ENCODE assay signal across 1 cellular context in the genomic region with DNA sequence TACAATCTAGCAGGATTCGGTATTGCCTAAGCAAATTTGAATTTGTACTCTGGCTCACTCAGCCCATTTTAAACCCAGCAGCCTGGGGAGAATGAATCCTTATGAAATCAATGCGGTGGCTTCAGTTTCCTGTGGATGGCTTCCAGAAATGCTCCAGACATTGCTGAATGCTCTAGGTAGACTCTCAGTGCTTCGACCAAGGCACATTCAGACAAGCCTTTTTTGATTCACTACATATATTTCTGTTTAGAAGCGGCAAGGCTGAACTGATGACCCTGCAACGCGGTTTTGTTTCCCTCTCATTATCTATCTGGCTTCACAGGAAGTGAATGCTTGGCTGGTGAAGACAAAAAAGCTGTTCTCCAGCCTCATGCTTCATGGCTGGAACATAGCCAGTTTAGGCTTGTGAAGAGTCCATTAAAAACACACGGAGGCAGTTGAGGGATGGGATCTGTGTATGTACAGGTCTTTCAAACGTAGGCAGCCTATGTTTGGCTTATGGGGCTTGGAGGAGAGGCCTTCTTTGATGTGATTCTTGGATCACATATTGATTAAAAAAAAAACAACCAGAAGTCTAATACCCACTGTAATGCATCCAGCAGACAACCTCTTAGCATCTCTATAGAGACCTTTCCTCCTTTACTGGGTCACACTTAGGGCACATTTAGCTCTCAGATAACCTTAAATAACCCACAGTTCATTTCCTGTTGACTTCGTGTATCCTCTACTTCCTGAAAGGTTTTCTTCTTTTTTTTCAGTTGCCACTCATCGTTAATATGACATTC.
TF ChIP-seq lines count a peak whose summit lies in the region.

No MANE protein-coding gene starts in this region.

TF ChIP-seq in K562, 482 proteins besides CTCF, POLR2A, EP300 and RAD21 (continued from another document and continues in another):
- TF ChIP-seq, protein P1, sequence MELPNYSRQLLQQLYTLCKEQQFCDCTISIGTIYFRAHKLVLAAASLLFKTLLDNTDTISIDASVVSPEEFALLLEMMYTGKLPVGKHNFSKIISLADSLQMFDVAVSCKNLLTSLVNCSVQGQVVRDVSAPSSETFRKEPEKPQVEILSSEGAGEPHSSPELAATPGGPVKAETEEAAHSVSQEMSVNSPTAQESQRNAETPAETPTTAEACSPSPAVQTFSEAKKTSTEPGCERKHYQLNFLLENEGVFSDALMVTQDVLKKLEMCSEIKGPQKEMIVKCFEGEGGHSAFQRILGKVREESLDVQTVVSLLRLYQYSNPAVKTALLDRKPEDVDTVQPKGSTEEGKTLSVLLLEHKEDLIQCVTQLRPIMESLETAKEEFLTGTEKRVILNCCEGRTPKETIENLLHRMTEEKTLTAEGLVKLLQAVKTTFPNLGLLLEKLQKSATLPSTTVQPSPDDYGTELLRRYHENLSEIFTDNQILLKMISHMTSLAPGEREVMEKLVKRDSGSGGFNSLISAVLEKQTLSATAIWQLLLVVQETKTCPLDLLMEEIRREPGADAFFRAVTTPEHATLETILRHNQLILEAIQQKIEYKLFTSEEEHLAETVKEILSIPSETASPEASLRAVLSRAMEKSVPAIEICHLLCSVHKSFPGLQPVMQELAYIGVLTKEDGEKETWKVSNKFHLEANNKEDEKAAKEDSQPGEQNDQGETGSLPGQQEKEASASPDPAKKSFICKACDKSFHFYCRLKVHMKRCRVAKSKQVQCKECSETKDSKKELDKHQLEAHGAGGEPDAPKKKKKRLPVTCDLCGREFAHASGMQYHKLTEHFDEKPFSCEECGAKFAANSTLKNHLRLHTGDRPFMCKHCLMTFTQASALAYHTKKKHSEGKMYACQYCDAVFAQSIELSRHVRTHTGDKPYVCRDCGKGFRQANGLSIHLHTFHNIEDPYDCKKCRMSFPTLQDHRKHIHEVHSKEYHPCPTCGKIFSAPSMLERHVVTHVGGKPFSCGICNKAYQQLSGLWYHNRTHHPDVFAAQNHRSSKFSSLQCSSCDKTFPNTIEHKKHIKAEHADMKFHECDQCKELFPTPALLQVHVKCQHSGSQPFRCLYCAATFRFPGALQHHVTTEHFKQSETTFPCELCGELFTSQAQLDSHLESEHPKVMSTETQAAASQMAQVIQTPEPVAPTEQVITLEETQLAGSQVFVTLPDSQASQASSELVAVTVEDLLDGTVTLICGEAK (IDR thresholded peaks at IDR 0.05) = peak; percentile 41; the same call in 1 of the 2 replicates
- TF ChIP-seq, protein P1 (CRISPR knock-in tag; IDR thresholded peaks at IDR 0.05) = no peak
- TF ChIP-seq HNRNPL (IDR thresholded peaks at IDR 0.05; ENCODE audit: low read depth, low read length) = no peak
- TF ChIP-seq ZZZ3 (IDR thresholded peaks at IDR 0.05) = no peak
- TF ChIP-seq E2F6 (IDR thresholded peaks at IDR 0.05; ENCODE audit: borderline replicate concordance in 1 of 2, extremely low read depth in 1 of 2, insufficient read depth in 1 of 2, insufficient read length in 1 of 2, low read depth in 1 of 2, low read length in 1 of 2, poor library complexity in 1 of 2, severe bottlenecking in 1 of 2) = peak in 1 of 2 experiments; percentile 51
- peak; percentile 83; the same call in 1 of the 2 replicates for TF ChIP-seq ZNF589 (CRISPR knock-in tag; IDR thresholded peaks at IDR 0.05; ENCODE audit: low read depth)
- no peak for TF ChIP-seq GABPB1 (CRISPR knock-in tag; IDR thresholded peaks at IDR 0.05)
- no peak for TF ChIP-seq ZNF696 (CRISPR knock-in tag; conservative IDR thresholded peaks at IDR 0.05)
- 0 out of 2 replicates have a peak, but pooled peaks have one; percentile 13 for TF ChIP-seq ELF1 (tag; IDR thresholded peaks at IDR 0.05)
- TF ChIP-seq MYC (IDR thresholded peaks at IDR 0.05; ENCODE audit: low read depth, low read length) = 0 out of 2 replicates have a peak, but pooled peaks have one; percentile 30
- TF ChIP-seq MYC (CRISPR knock-in tag; IDR thresholded peaks at IDR 0.05; ENCODE audit: borderline replicate concordance, low read depth) = no peak
- no peak for TF ChIP-seq CBX3 (IDR thresholded peaks at IDR 0.05; ENCODE audit: borderline replicate concordance in 1 of 2, low read length in 2 of 2)
- no peak for TF ChIP-seq ARID3B (CRISPR knock-in tag; IDR thresholded peaks at IDR 0.05; ENCODE audit: borderline replicate concordance)
- TF ChIP-seq, protein P2, sequence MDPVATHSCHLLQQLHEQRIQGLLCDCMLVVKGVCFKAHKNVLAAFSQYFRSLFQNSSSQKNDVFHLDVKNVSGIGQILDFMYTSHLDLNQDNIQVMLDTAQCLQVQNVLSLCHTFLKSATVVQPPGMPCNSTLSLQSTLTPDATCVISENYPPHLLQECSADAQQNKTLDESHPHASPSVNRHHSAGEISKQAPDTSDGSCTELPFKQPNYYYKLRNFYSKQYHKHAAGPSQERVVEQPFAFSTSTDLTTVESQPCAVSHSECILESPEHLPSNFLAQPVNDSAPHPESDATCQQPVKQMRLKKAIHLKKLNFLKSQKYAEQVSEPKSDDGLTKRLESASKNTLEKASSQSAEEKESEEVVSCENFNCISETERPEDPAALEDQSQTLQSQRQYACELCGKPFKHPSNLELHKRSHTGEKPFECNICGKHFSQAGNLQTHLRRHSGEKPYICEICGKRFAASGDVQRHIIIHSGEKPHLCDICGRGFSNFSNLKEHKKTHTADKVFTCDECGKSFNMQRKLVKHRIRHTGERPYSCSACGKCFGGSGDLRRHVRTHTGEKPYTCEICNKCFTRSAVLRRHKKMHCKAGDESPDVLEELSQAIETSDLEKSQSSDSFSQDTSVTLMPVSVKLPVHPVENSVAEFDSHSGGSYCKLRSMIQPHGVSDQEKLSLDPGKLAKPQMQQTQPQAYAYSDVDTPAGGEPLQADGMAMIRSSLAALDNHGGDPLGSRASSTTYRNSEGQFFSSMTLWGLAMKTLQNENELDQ (CRISPR knock-in tag; IDR thresholded peaks at IDR 0.05; ENCODE audit: borderline replicate concordance) = no peak
- no peak for TF ChIP-seq SMAD3 (CRISPR knock-in tag; conservative IDR thresholded peaks at IDR 0.05)
- no peak for TF ChIP-seq BRF1 (IDR thresholded peaks at IDR 0.05; ENCODE audit: borderline replicate concordance, extremely low read depth, insufficient read length)
- no peak for TF ChIP-seq SNRNP70 (optimal IDR thresholded peaks at IDR 0.05; ENCODE audit: low read depth, low read length)
- TF ChIP-seq SOX6 (IDR thresholded peaks at IDR 0.05) = no peak
- TF ChIP-seq FIP1L1 (IDR thresholded peaks at IDR 0.05; ENCODE audit: low read depth, low read length, poor library complexity, severe bottlenecking) = no peak
- TF ChIP-seq, protein P3, sequence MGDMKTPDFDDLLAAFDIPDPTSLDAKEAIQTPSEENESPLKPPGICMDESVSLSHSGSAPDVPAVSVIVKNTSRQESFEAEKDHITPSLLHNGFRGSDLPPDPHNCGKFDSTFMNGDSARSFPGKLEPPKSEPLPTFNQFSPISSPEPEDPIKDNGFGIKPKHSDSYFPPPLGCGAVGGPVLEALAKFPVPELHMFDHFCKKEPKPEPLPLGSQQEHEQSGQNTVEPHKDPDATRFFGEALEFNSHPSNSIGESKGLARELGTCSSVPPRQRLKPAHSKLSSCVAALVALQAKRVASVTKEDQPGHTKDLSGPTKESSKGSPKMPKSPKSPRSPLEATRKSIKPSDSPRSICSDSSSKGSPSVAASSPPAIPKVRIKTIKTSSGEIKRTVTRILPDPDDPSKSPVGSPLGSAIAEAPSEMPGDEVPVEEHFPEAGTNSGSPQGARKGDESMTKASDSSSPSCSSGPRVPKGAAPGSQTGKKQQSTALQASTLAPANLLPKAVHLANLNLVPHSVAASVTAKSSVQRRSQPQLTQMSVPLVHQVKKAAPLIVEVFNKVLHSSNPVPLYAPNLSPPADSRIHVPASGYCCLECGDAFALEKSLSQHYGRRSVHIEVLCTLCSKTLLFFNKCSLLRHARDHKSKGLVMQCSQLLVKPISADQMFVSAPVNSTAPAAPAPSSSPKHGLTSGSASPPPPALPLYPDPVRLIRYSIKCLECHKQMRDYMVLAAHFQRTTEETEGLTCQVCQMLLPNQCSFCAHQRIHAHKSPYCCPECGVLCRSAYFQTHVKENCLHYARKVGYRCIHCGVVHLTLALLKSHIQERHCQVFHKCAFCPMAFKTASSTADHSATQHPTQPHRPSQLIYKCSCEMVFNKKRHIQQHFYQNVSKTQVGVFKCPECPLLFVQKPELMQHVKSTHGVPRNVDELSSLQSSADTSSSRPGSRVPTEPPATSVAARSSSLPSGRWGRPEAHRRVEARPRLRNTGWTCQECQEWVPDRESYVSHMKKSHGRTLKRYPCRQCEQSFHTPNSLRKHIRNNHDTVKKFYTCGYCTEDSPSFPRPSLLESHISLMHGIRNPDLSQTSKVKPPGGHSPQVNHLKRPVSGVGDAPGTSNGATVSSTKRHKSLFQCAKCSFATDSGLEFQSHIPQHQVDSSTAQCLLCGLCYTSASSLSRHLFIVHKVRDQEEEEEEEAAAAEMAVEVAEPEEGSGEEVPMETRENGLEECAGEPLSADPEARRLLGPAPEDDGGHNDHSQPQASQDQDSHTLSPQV (IDR thresholded peaks at IDR 0.05) = peak; percentile 81
- TF ChIP-seq FOXK2 (conservative IDR thresholded peaks at IDR 0.05 in 1 of 2, IDR thresholded peaks at IDR 0.05 in 1 of 2; ENCODE audit: low read depth in 2 of 2) = peak; percentile 20 to 27; a peak in 1 of 4 replicates
- TF ChIP-seq ZNF347 (CRISPR knock-in tag; IDR thresholded peaks at IDR 0.05; ENCODE audit: low read depth) = no peak
- no peak for TF ChIP-seq RBFOX2 (IDR thresholded peaks at IDR 0.05; ENCODE audit: low read depth, low read length)
- TF ChIP-seq DNMT1 (IDR thresholded peaks at IDR 0.05) = no peak
- no peak for TF ChIP-seq IRF2 (CRISPR knock-in tag; IDR thresholded peaks at IDR 0.05)
- TF ChIP-seq MAX (CRISPR knock-in tag; IDR thresholded peaks at IDR 0.05) = no peak
- TF ChIP-seq ZBTB17 (CRISPR knock-in tag; IDR thresholded peaks at IDR 0.05) = no peak
- TF ChIP-seq XRCC5 (IDR thresholded peaks at IDR 0.05; ENCODE audit: low read depth, low read length) = no peak
- TF ChIP-seq GABPA (tag; conservative IDR thresholded peaks at IDR 0.05; ENCODE audit: low read depth) = peak; percentile 67
- TF ChIP-seq, protein P4, sequence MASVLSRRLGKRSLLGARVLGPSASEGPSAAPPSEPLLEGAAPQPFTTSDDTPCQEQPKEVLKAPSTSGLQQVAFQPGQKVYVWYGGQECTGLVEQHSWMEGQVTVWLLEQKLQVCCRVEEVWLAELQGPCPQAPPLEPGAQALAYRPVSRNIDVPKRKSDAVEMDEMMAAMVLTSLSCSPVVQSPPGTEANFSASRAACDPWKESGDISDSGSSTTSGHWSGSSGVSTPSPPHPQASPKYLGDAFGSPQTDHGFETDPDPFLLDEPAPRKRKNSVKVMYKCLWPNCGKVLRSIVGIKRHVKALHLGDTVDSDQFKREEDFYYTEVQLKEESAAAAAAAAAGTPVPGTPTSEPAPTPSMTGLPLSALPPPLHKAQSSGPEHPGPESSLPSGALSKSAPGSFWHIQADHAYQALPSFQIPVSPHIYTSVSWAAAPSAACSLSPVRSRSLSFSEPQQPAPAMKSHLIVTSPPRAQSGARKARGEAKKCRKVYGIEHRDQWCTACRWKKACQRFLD (CRISPR knock-in tag; IDR thresholded peaks at IDR 0.05) = 0 out of 2 replicates have a peak, but pooled peaks have one; percentile 42
- no peak for TF ChIP-seq FOXP1 (CRISPR knock-in tag; IDR thresholded peaks at IDR 0.05)
- TF ChIP-seq LCOR (CRISPR knock-in tag; IDR thresholded peaks at IDR 0.05) = no peak
- TF ChIP-seq ZNF124 (CRISPR knock-in tag; IDR thresholded peaks at IDR 0.05) = no peak
- 0 out of 2 replicates have a peak, but pooled peaks have one; percentile 32 for TF ChIP-seq ZNF766 (CRISPR knock-in tag; conservative IDR thresholded peaks at IDR 0.05)
- TF ChIP-seq RUNX1 (IDR thresholded peaks at IDR 0.05; ENCODE audit: low read depth) = no peak
- peak; percentile 59; the same call in 1 of the 2 replicates for TF ChIP-seq DDX20 (tag; IDR thresholded peaks at IDR 0.05; ENCODE audit: low read depth)
- TF ChIP-seq FOS (IDR thresholded peaks at IDR 0.05; ENCODE audit: extremely low read depth, insufficient read length) = no peak
